32 cellular contexts compared by ENCODE assay signal in genomic region chr10:11729790-11730315, GRCh38. TPM values are rescaled to one million over a fixed set of nuclear protein-coding genes. Genes with fewer than 3 reads are reported as not detected.
"Had no signal": no experiment of that assay in that cellular context is flagged by ENCODE, and none has a peak within 500 bp of the region (broad histone marks: within the 10 kb centered on the region; RNA-seq: fewer than 3 reads in every experiment).

No MANE protein-coding gene starts in this region.

- H3K27ac Mint-ChIP-seq: activated CD4-positive, alpha-beta memory T cell treated with anti-CD3 and anti-CD28 coated beads for 36 hours; activated CD4-positive, alpha-beta T cell treated with anti-CD3 and anti-CD28 coated beads for 36 hours; activated CD4-positive, alpha-beta T cell treated with anti-CD3 and anti-CD28 coated beads, Interleukin-2, amount 10 ng/mL, durations not matched to agents 24 days and 14 days; activated CD8-positive, alpha-beta memory T cell treated with anti-CD3 and anti-CD28 coated beads, Interleukin-2, amount 10 ng/mL, durations not matched to agents 7 days and 5 days; activated CD8-positive, alpha-beta T cell treated with anti-CD3 and anti-CD28 coated beads, Interleukin-2, amount 10 ng/mL, durations not matched to agents 7 days and 5 days; activated naive CD4-positive, alpha-beta T cell treated with anti-CD3 and anti-CD28 coated beads for 36 hours; activated naive CD4-positive, alpha-beta T cell treated with anti-CD3 and anti-CD28 coated beads, Interleukin-2, amount 50 U/mL, for 24 hours; activated naive CD8-positive, alpha-beta T cell treated with anti-CD3 and anti-CD28 coated beads, Interleukin-2, amount 10 ng/mL, durations not matched to agents 7 days and 5 days; activated T-helper 1 cell treated with anti-CD3 and anti-CD28 coated beads, Interleukin-12 subunit alpha, Interleukin-12 subunit beta, Interleukin-2, Interleukin-4 antibody, amounts not matched to agents 30 ng/mL and 10 ng/mL and 1 ng/mL, durations not matched to agents 14 hours and 24 hours and 36 hours; activated T-helper 2 cell treated with anti-CD3 and anti-CD28 coated beads, Interferon-gamma antibody, Interleukin-2, Interleukin-4, amounts not matched to agents 10 μg/mL and 5 μg/mL and 100 μg/mL, durations not matched to agents 14 hours and 24 hours and 36 hours had no signal

- H3K36me3 Mint-ChIP-seq: activated CD4-positive, alpha-beta memory T cell treated with anti-CD3 and anti-CD28 coated beads for 36 hours; activated CD8-positive, alpha-beta memory T cell treated with anti-CD3 and anti-CD28 coated beads, Interleukin-2, amount 10 ng/mL, durations not matched to agents 7 days and 5 days; activated naive CD4-positive, alpha-beta T cell treated with anti-CD3 and anti-CD28 coated beads, Interleukin-2, amount 50 U/mL, for 24 hours; activated naive CD8-positive, alpha-beta T cell treated with anti-CD3 and anti-CD28 coated beads, Interleukin-2, amount 10 ng/mL, durations not matched to agents 7 days and 5 days had no signal

- FAIRE-seq: astrocyte, colon, endometrium, endothelial cell of umbilical vein, frontal cortex had no signal

- H3K9me3 Mint-ChIP-seq: activated naive CD4-positive, alpha-beta T cell treated with anti-CD3 and anti-CD28 coated beads, Interleukin-2, amount 50 U/mL, for 24 hours had no signal

- H3K27me3 ChIP-seq: brain microvascular endothelial cell had no signal

- ATAC-seq: activated CD4-positive, alpha-beta T cell treated with anti-CD3 and anti-CD28 coated beads for 36 hours; activated CD8-positive, alpha-beta memory T cell treated with anti-CD3 and anti-CD28 coated beads, Interleukin-2, amount 10 ng/mL, durations not matched to agents 7 days and 5 days; activated CD8-positive, alpha-beta T cell treated with anti-CD3 and anti-CD28 coated beads, Interleukin-2, amount 10 ng/mL, durations not matched to agents 7 days and 5 days had no signal

- H3K27ac ChIP-seq: brain microvascular endothelial cell, epithelial cell of prostate had no signal

- H3K36me3 ChIP-seq: brain microvascular endothelial cell had no signal

- H3K4me3 Mint-ChIP-seq: activated CD4-positive, alpha-beta memory T cell treated with anti-CD3 and anti-CD28 coated beads for 36 hours; activated CD4-positive, alpha-beta T cell treated with anti-CD3 and anti-CD28 coated beads for 36 hours; activated CD4-positive, alpha-beta T cell treated with anti-CD3 and anti-CD28 coated beads, Interleukin-2, amount 10 ng/mL, durations not matched to agents 24 days and 14 days; activated CD8-positive, alpha-beta memory T cell treated with anti-CD3 and anti-CD28 coated beads, Interleukin-2, amount 10 ng/mL, durations not matched to agents 7 days and 5 days; activated CD8-positive, alpha-beta T cell treated with anti-CD3 and anti-CD28 coated beads, Interleukin-2, amount 10 ng/mL, durations not matched to agents 7 days and 5 days; activated naive CD4-positive, alpha-beta T cell treated with anti-CD3 and anti-CD28 coated beads for 36 hours; activated naive CD4-positive, alpha-beta T cell treated with anti-CD3 and anti-CD28 coated beads, Interleukin-2, amount 50 U/mL, for 24 hours; activated naive CD8-positive, alpha-beta T cell treated with anti-CD3 and anti-CD28 coated beads, Interleukin-2, amount 10 ng/mL, durations not matched to agents 7 days and 5 days; activated T-helper 1 cell treated with anti-CD3 and anti-CD28 coated beads, Interleukin-12 subunit alpha, Interleukin-12 subunit beta, Interleukin-2, Interleukin-4 antibody, amounts not matched to agents 30 ng/mL and 10 ng/mL and 1 ng/mL, durations not matched to agents 14 hours and 24 hours and 36 hours had no signal

- DNase-seq: activated CD4-positive, alpha-beta memory T cell treated with anti-CD3 and anti-CD28 coated beads for 36 hours; activated CD4-positive, alpha-beta T cell treated with anti-CD3 and anti-CD28 coated beads for 36 hours; activated CD4-positive, alpha-beta T cell treated with anti-CD3 and anti-CD28 coated beads, Interleukin-2, amount 10 ng/mL, durations not matched to agents 24 days and 14 days; activated CD4-positive, CD25-positive, alpha-beta regulatory T cell; activated CD4-positive, CD25-positive, alpha-beta regulatory T cell treated with anti-CD3 and anti-CD28 coated beads, Interleukin-2, amount 50 U/mL, for 72 hours; activated CD8-positive, alpha-beta memory T cell treated with anti-CD3 and anti-CD28 coated beads, Interleukin-2, amount 10 ng/mL, durations not matched to agents 7 days and 5 days; activated CD8-positive, alpha-beta memory T cell treated with anti-CD3 and anti-CD28 coated beads, Interleukin-2, amount 50 U/mL, for 4 hours; activated CD8-positive, alpha-beta T cell treated with anti-CD3 and anti-CD28 coated beads, Interleukin-2, amount 10 ng/mL, durations not matched to agents 7 days and 5 days; activated effector memory CD4-positive, alpha-beta T cell treated with anti-CD3 and anti-CD28 coated beads, Interleukin-2, amount 50 U/mL, for 16 hours; activated naive CD4-positive, alpha-beta T cell treated with anti-CD3 and anti-CD28 coated beads for 36 hours; activated naive CD8-positive, alpha-beta T cell treated with anti-CD3 and anti-CD28 coated beads, Interleukin-2, amount 10 ng/mL, durations not matched to agents 7 days and 5 days; activated T-cell treated with anti-CD3 and anti-CD28 coated beads, Interleukin-2, amount 50 U/mL, for 1 hour; activated T-cell treated with anti-CD3 and anti-CD28 coated beads, Interleukin-2, amount 50 U/mL, for 48 hours; amniotic stem cell; anterior cingulate cortex; brain microvascular endothelial cell; caudate nucleus; cortex of kidney; dermis blood vessel endothelial cell; effector CD8-positive, alpha-beta T cell; foreskin fibroblast; head of caudate nucleus; T-helper 2 cell had no signal

RNA-seq across cellular contexts. Expression of gene ECHDC3, which starts 12.3 kb away (rescaled TPM):
- total RNA-seq: activated T-helper 2 cell treated with anti-CD3 and anti-CD28 coated beads, Interferon-gamma antibody, Interleukin-2, Interleukin-4, amounts not matched to agents 10 μg/mL and 5 μg/mL and 100 μg/mL, durations not matched to agents 14 hours and 24 hours and 36 hours had no signal
